Comparison of ENCODE assay signal across 8 cellular contexts in genomic region chr11:72642815-72643511, GRCh38. TPM values are rescaled to one million over a fixed set of nuclear protein-coding genes. Genes with fewer than 3 reads are reported as not detected.
DNase-seq lines count a peak whose midpoint lies in the region; ATAC-seq and TF ChIP-seq lines count a peak whose summit lies in the region.

No MANE protein-coding gene starts in this region.

- no peak overlapping the region for H3K9ac ChIP-seq in IMR-90 (ENCODE audit: low read depth, low read length)

- 2% methylated on average over 35 of the region's 62 CpGs; no CpG with 5 or more reads in 1 of the 2 experiments for WGBS in IMR-90 (ENCODE audit: extremely low coverage in 2 of 2, insufficient read length in 1 of 2), 2 experiments

- H3K9me3 Mint-ChIP-seq in activated naive CD8-positive, alpha-beta T cell treated with anti-CD3 and anti-CD28 coated beads, Interleukin-2, amount 50 U/mL, for 24 hours = no peaks in the 10 kb centered on the region

- H3K27ac Mint-ChIP-seq in activated naive CD8-positive, alpha-beta T cell treated with anti-CD3 and anti-CD28 coated beads, Interleukin-2, amount 50 U/mL, for 24 hours = no peak overlapping the region

- H2AFZ ChIP-seq in IMR-90 (replicated peaks; ENCODE audit: low read length, poor library complexity) = peak overlapping the region; percentile 87

- H2BK5ac ChIP-seq in IMR-90 (ENCODE audit: low read depth, low read length, poor library complexity, severe bottlenecking) = no peak overlapping the region

- POLR2A ChIA-PET in IMR-90 (lab: Charles Lee; ENCODE audit: unreplicated experiment) = no interaction called here

- no peaks in the 10 kb centered on the region for H3K9me1 ChIP-seq in IMR-90 (ENCODE audit: insufficient read depth, low read length)

- no peak overlapping the region for H3K4ac ChIP-seq in IMR-90 (ENCODE audit: low read depth, low read length)

- no peaks in the 10 kb centered on the region for H3K36me3 Mint-ChIP-seq in activated naive CD8-positive, alpha-beta T cell treated with anti-CD3 and anti-CD28 coated beads, Interleukin-2, amount 50 U/mL, for 24 hours (ENCODE audit: low read depth)

- H3K14ac ChIP-seq in IMR-90 (replicated peaks; ENCODE audit: low read depth, low read length) = no peak overlapping the region

- no peak overlapping the region for H4K8ac ChIP-seq in IMR-90 (ENCODE audit: low read depth in 2 of 2, low read length in 2 of 2)

- H3K27ac ChIP-seq in IMR-90 (ENCODE audit: insufficient read depth, low read length) (no peak overlapping the region), left ventricle myocardium inferior (replicated peaks) (peak overlapping the region; percentile 87)

- H3K36me3 ChIP-seq in IMR-90 (ENCODE audit: control insufficient read depth, insufficient read depth, low read length) (no peaks in the 10 kb centered on the region), left ventricle myocardium inferior (no peaks in the 10 kb centered on the region)

- no peak overlapping the region for H2BK120ac ChIP-seq in IMR-90 (ENCODE audit: low read depth, low read length)

- no peak overlapping the region; the same call in 1 of the 2 replicates for H3K4me3 ChIP-seq in IMR-90 (ENCODE audit: insufficient read depth, low read depth, low read length)
- peak overlapping the region; percentile 88 for H3K4me3 ChIP-seq in left ventricle myocardium inferior

- peak overlapping the region; percentile 91 for H3K4me2 ChIP-seq in IMR-90 (ENCODE audit: low read depth, low read length)

- H3K27me3 ChIP-seq in IMR-90 (ENCODE audit: control insufficient read depth, insufficient read depth, low read length) (peaks cover 55% of the 10 kb centered on the region), left ventricle myocardium inferior (ENCODE audit: low read depth) (no peaks in the 10 kb centered on the region)

- peaks cover 6% of the 10 kb centered on the region for H3K27me3 Mint-ChIP-seq in activated naive CD8-positive, alpha-beta T cell treated with anti-CD3 and anti-CD28 coated beads, Interleukin-2, amount 50 U/mL, for 24 hours

- peak overlapping the region; percentile 2 for H2AK9ac ChIP-seq in IMR-90 (replicated peaks; ENCODE audit: low read depth, low read length, poor library complexity)

- no peaks in the 10 kb centered on the region for H4K20me1 ChIP-seq in IMR-90 (ENCODE audit: insufficient read depth, low read length)

- H2BK15ac ChIP-seq in IMR-90 (ENCODE audit: low read depth, low read length) = no peak overlapping the region

- no peaks in the 10 kb centered on the region for H3K79me1 ChIP-seq in IMR-90 (ENCODE audit: low read depth in 1 of 2, low read length in 2 of 2)

- ATAC-seq in IMR-90 (ENCODE audit: low read depth) (peak; percentile 87), GM19397 (IDR thresholded peaks at IDR 0.05; ENCODE audit: unreplicated experiment) (no peak), GM21447 (IDR thresholded peaks at IDR 0.05; ENCODE audit: unreplicated experiment) (no peak)
- ATAC-seq in activated naive CD8-positive, alpha-beta T cell treated with anti-CD3 and anti-CD28 coated beads, Interleukin-2, amount 50 U/mL, for 24 hours = peak; percentile 76

- CTCF ChIA-PET in IMR-90 (lab: Yijun Ruan, JAX) = interaction anchor here (1.4 kb wide), 1 partner anchor 44 kb away, joined by 5 read pairs; no protein-coding TSS in a partner anchor

- no peak overlapping the region for H2AK5ac ChIP-seq in IMR-90 (ENCODE audit: low read depth, low read length)

- TF ChIP-seq POLR2A in IMR-90 (IDR thresholded peaks at IDR 0.05; ENCODE audit: low read depth, low read length) = no peak

- BruUV-seq in IMR-90 (replicated peaks; lab: Mats Ljungman, UMichigan) = no TSS peak

- no peak overlapping the region for H3K23ac ChIP-seq in IMR-90 (ENCODE audit: low read depth, low read length)

- no peak overlapping the region for H3K18ac ChIP-seq in IMR-90 (ENCODE audit: low read depth, low read length)

- TF ChIP-seq CTCF in IMR-90 (conservative IDR thresholded peaks at IDR 0.05; ENCODE audit: low read depth, low read length) = peak; percentile 84
- peak; percentile 99 for TF ChIP-seq CTCF in left ventricle myocardium inferior (IDR thresholded peaks at IDR 0.05; ENCODE audit: borderline replicate concordance)

- H3K4me1 ChIP-seq in IMR-90 (ENCODE audit: control insufficient read depth, insufficient read depth, low read length) = peaks cover 2% of the 10 kb centered on the region; the same call in 1 of the 2 replicates
- H3K4me1 ChIP-seq in left ventricle myocardium inferior = peaks cover 46% of the 10 kb centered on the region

- H4K5ac ChIP-seq in IMR-90 (ENCODE audit: low read depth, low read length) = no peak overlapping the region

- H3K4me1 Mint-ChIP-seq in activated naive CD8-positive, alpha-beta T cell treated with anti-CD3 and anti-CD28 coated beads, Interleukin-2, amount 50 U/mL, for 24 hours = peaks cover 4% of the 10 kb centered on the region

- H3K56ac ChIP-seq in IMR-90 (ENCODE audit: extremely low read depth, insufficient read depth, low read length) = no peak overlapping the region

- in situ Hi-C loops in IMR-90 (cut with MboI; ENCODE audit: low sequenced_read_pairs) = loop anchor here (10.0 kb wide), 2 partner anchors 58 to 168 kb away; no protein-coding TSS in a partner anchor

- no peak overlapping the region for H4K91ac ChIP-seq in IMR-90 (ENCODE audit: insufficient read depth, low read depth, low read length)

- peak overlapping the region; percentile 55 for H3K4me3 Mint-ChIP-seq in activated naive CD8-positive, alpha-beta T cell treated with anti-CD3 and anti-CD28 coated beads, Interleukin-2, amount 50 U/mL, for 24 hours

- DNase-seq in EL (peak; percentile 49), IMR-90 (peak; percentile 11), T follicular helper cell (ENCODE audit: low read depth) (peak; percentile 37), left ventricle myocardium inferior (peak; percentile 64), retina (peak; percentile 95)
- peak; percentile 75 for DNase-seq in activated naive CD8-positive, alpha-beta T cell treated with anti-CD3 and anti-CD28 coated beads, Interleukin-2, amount 50 U/mL, for 24 hours

- peak; percentile 72 for TF ChIP-seq RAD21 in IMR-90 (IDR thresholded peaks at IDR 0.05; ENCODE audit: low read length)

- H3K9me3 ChIP-seq in IMR-90 (ENCODE audit: control insufficient read depth, insufficient read depth, low read length) = 0 out of 2 replicates have a peak, but pooled peaks cover 2% of the 10 kb centered on the region
- no peaks in the 10 kb centered on the region for H3K9me3 ChIP-seq in left ventricle myocardium inferior (replicated peaks)

- dilution Hi-C loops in IMR-90 (cut with HindIII; ENCODE audit: low sequenced_read_pairs, unreplicated experiment) = no loop called here

- intact Hi-C loops in IMR-90 (cut with micrococcal nuclease) (loop anchor here (1.0 kb wide), 4 partner anchors 44 to 172 kb away; no protein-coding TSS in a partner anchor), left ventricle myocardium inferior (cut with micrococcal nuclease) (loop anchor here (5.0 kb wide), 1 partner anchor 46 kb away; no protein-coding TSS in a partner anchor)

- H2BK20ac ChIP-seq in IMR-90 (ENCODE audit: low read depth, low read length) = no peak overlapping the region

TF ChIP-seq in IMR-90, 13 proteins besides CTCF, POLR2A, EP300 and RAD21:
- TF ChIP-seq MXI1 (IDR thresholded peaks at IDR 0.05; ENCODE audit: borderline replicate concordance, low read depth, low read length) = 0 out of 2 replicates have a peak, but pooled peaks have one; percentile 26
- no peak for TF ChIP-seq CEBPB (IDR thresholded peaks at IDR 0.05; ENCODE audit: low read depth, low read length)
- TF ChIP-seq SMC3 (IDR thresholded peaks at IDR 0.05; ENCODE audit: low read depth, low read length) = peak; percentile 77

RNA-seq across cellular contexts. Expression of gene PDE2A, which starts 31.3 kb away (rescaled TPM):
- total RNA-seq in IMR-90 (2012; rRNA removed) = not detected in 2 replicates
- 0.02 and 0.06 TPM in 2 replicates for polyA plus RNA-seq in IMR-90 (2012; rRNA removed)
- polyA plus RNA-seq in IMR-90 (2012; cell fraction: cytosol; rRNA removed) = 0.01 and 0.22 TPM in 2 replicates
- 0.17 and 0.21 TPM in 2 replicates for polyA plus RNA-seq in IMR-90 (2012; cell fraction: nucleus; rRNA removed; ENCODE audit: low replicate concordance)
- 19.6 TPM for total RNA-seq in left ventricle myocardium inferior

Comparison
In these comparisons a context has a peak if more than half of its experiments do, and no peak if none do; other contexts are left out.
1. DNase-seq: peak in every context shown above with its lines; median percentile 95 in retina; 75 in activated naive CD8-positive, alpha-beta T cell treated with anti-CD3 and anti-CD28 coated beads, Interleukin-2, amount 50 U/mL, for 24 hours; 64 in left ventricle myocardium inferior; 49 in EL; 37 in T follicular helper cell; 11 in IMR-90.
2. ATAC-seq: peak in IMR-90 (single experiment) and activated naive CD8-positive, alpha-beta T cell treated with anti-CD3 and anti-CD28 coated beads, Interleukin-2, amount 50 U/mL, for 24 hours (single experiment); none in GM19397 (single experiment) and GM21447 (single experiment).
3. RNA of gene PDE2A, which starts 31.3 kb away (total RNA-seq): 19.6 TPM in left ventricle myocardium inferior (single experiment); not detected in IMR-90; every median in the first group is over 10 times any median in the second.